ENCODE assay signal across 19 cellular contexts in the genomic region with DNA sequence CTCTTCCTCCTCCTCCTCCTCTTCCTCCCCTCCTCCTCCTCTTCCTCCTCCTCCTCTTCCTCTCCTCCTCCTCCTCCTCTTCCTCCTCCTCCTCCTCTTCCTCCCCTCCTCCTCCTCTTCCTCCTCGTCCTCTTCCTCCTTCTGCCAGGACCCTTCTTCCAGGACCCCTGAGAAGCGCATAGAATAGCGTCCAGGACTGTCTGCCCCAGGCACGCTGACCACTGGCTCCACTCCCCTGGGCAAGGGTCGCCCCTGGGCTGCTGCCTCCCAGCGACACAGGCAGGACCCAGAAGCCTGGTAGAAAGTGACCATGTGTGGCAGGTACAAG. TPM values are rescaled to one million over a fixed set of nuclear protein-coding genes. Genes with fewer than 3 reads are reported as not detected.
DNase-seq lines count a peak whose midpoint lies in the region; ATAC-seq and FAIRE-seq lines count a peak whose summit lies in the region.
"Had no signal": no experiment of that assay in that cellular context is flagged by ENCODE, and none has a peak within 500 bp of the region (broad histone marks: within the 10 kb centered on the region; RNA-seq: fewer than 3 reads in every experiment).

No MANE protein-coding gene starts in this region.

- no peaks in the 10 kb centered on the region for H3K36me3 Mint-ChIP-seq in activated T-helper 1 cell treated with anti-CD3 and anti-CD28 coated beads, Interleukin-12 subunit alpha, Interleukin-12 subunit beta, Interleukin-2, Interleukin-4 antibody, amounts not matched to agents 30 ng/mL and 10 ng/mL and 1 ng/mL, durations not matched to agents 14 hours and 24 hours and 36 hours (ENCODE audit: low read depth)
- no peaks in the 10 kb centered on the region for H3K36me3 Mint-ChIP-seq in memory B cell
- H3K36me3 Mint-ChIP-seq in activated CD8-positive, alpha-beta memory T cell treated with anti-CD3 and anti-CD28 coated beads, Interleukin-2, amount 10 ng/mL, durations not matched to agents 7 days and 5 days: no peaks in the 10 kb centered on the region
- H3K36me3 Mint-ChIP-seq: CD4-positive, CD25-positive, alpha-beta regulatory T cell; CD8-positive, alpha-beta memory T cell had no signal

- ATAC-seq in memory B cell (ENCODE audit: low read depth): no peak
- ATAC-seq in activated CD8-positive, alpha-beta memory T cell treated with anti-CD3 and anti-CD28 coated beads, Interleukin-2, amount 10 ng/mL, durations not matched to agents 7 days and 5 days: no peak

- peaks cover 3% of the 10 kb centered on the region for H3K27me3 Mint-ChIP-seq in activated T-helper 1 cell treated with anti-CD3 and anti-CD28 coated beads, Interleukin-12 subunit alpha, Interleukin-12 subunit beta, Interleukin-2, Interleukin-4 antibody, amounts not matched to agents 30 ng/mL and 10 ng/mL and 1 ng/mL, durations not matched to agents 14 hours and 24 hours and 36 hours (ENCODE audit: insufficient read depth)
- peaks cover 7% of the 10 kb centered on the region for H3K27me3 Mint-ChIP-seq in memory B cell
- peaks cover 3% of the 10 kb centered on the region for H3K27me3 Mint-ChIP-seq in activated CD8-positive, alpha-beta memory T cell treated with anti-CD3 and anti-CD28 coated beads, Interleukin-2, amount 10 ng/mL, durations not matched to agents 7 days and 5 days
- H3K27me3 Mint-ChIP-seq: CD4-positive, CD25-positive, alpha-beta regulatory T cell had no signal

- H3K4me3 Mint-ChIP-seq in activated T-helper 1 cell treated with anti-CD3 and anti-CD28 coated beads, Interleukin-12 subunit alpha, Interleukin-12 subunit beta, Interleukin-2, Interleukin-4 antibody, amounts not matched to agents 30 ng/mL and 10 ng/mL and 1 ng/mL, durations not matched to agents 14 hours and 24 hours and 36 hours: no peak overlapping the region
- no peak overlapping the region for H3K4me3 Mint-ChIP-seq in memory B cell
- no peak overlapping the region for H3K4me3 Mint-ChIP-seq in activated CD8-positive, alpha-beta memory T cell treated with anti-CD3 and anti-CD28 coated beads, Interleukin-2, amount 10 ng/mL, durations not matched to agents 7 days and 5 days
- H3K4me3 Mint-ChIP-seq: CD4-positive, CD25-positive, alpha-beta regulatory T cell; CD8-positive, alpha-beta memory T cell; H9 had no signal

- intact Hi-C loops in activated T-helper 1 cell treated with anti-CD3 and anti-CD28 coated beads, Interleukin-12 subunit alpha, Interleukin-12 subunit beta, Interleukin-2, Interleukin-4 antibody, amounts not matched to agents 30 ng/mL and 10 ng/mL and 1 ng/mL, durations not matched to agents 14 hours and 24 hours and 36 hours (cut with micrococcal nuclease): no loop called here

- no peaks in the 10 kb centered on the region for H3K9me3 Mint-ChIP-seq in activated T-helper 1 cell treated with anti-CD3 and anti-CD28 coated beads, Interleukin-12 subunit alpha, Interleukin-12 subunit beta, Interleukin-2, Interleukin-4 antibody, amounts not matched to agents 30 ng/mL and 10 ng/mL and 1 ng/mL, durations not matched to agents 14 hours and 24 hours and 36 hours
- peaks cover 2% of the 10 kb centered on the region for H3K9me3 Mint-ChIP-seq in memory B cell
- no peaks in the 10 kb centered on the region for H3K9me3 Mint-ChIP-seq in activated CD8-positive, alpha-beta memory T cell treated with anti-CD3 and anti-CD28 coated beads, Interleukin-2, amount 10 ng/mL, durations not matched to agents 7 days and 5 days (ENCODE audit: low read depth)
- H3K9me3 Mint-ChIP-seq: CD4-positive, CD25-positive, alpha-beta regulatory T cell; CD8-positive, alpha-beta memory T cell had no signal

- no peak for DNase-seq in HTR-8/SVneo (ENCODE audit: insufficient read length, low spot score)
- DNase-seq in activated T-helper 1 cell treated with anti-CD3 and anti-CD28 coated beads, Interleukin-12 subunit alpha, Interleukin-12 subunit beta, Interleukin-2, Interleukin-4 antibody, amounts not matched to agents 30 ng/mL and 10 ng/mL and 1 ng/mL, durations not matched to agents 14 hours and 24 hours and 36 hours (ENCODE audit: low spot score): no peak
- no peak for DNase-seq in memory B cell (ENCODE audit: low spot score in 2 of 2)
- DNase-seq in glomerular visceral epithelial cell (ENCODE audit: extremely low spot score): no peak
- no peak for DNase-seq in activated CD8-positive, alpha-beta memory T cell treated with anti-CD3 and anti-CD28 coated beads, Interleukin-2, amount 10 ng/mL, durations not matched to agents 7 days and 5 days
- DNase-seq in cerebellum (ENCODE audit: low spot score): no peak
- DNase-seq: ACHN; BE2C; C1 segment of cervical spinal cord; CD4-positive, CD25-positive, alpha-beta regulatory T cell; COR-L47; H9 had no signal

- H3K4me1 Mint-ChIP-seq in activated T-helper 1 cell treated with anti-CD3 and anti-CD28 coated beads, Interleukin-12 subunit alpha, Interleukin-12 subunit beta, Interleukin-2, Interleukin-4 antibody, amounts not matched to agents 30 ng/mL and 10 ng/mL and 1 ng/mL, durations not matched to agents 14 hours and 24 hours and 36 hours (ENCODE audit: low read depth): no peaks in the 10 kb centered on the region
- no peaks in the 10 kb centered on the region for H3K4me1 Mint-ChIP-seq in memory B cell
- H3K4me1 Mint-ChIP-seq in activated CD8-positive, alpha-beta memory T cell treated with anti-CD3 and anti-CD28 coated beads, Interleukin-2, amount 10 ng/mL, durations not matched to agents 7 days and 5 days: no peaks in the 10 kb centered on the region
- H3K4me1 Mint-ChIP-seq: CD8-positive, alpha-beta memory T cell had no signal

- CTCF ChIA-PET in activated CD8-positive, alpha-beta memory T cell treated with anti-CD3 and anti-CD28 coated beads, Interleukin-2, amount 10 ng/mL, durations not matched to agents 7 days and 5 days (lab: Charles Lee): no interaction called here

- H3K27ac Mint-ChIP-seq in activated T-helper 1 cell treated with anti-CD3 and anti-CD28 coated beads, Interleukin-12 subunit alpha, Interleukin-12 subunit beta, Interleukin-2, Interleukin-4 antibody, amounts not matched to agents 30 ng/mL and 10 ng/mL and 1 ng/mL, durations not matched to agents 14 hours and 24 hours and 36 hours: peak overlapping the region; percentile 55
- peak overlapping the region; percentile 75 for H3K27ac Mint-ChIP-seq in memory B cell
- H3K27ac Mint-ChIP-seq in activated CD8-positive, alpha-beta memory T cell treated with anti-CD3 and anti-CD28 coated beads, Interleukin-2, amount 10 ng/mL, durations not matched to agents 7 days and 5 days: no peak overlapping the region
- H3K27ac Mint-ChIP-seq: CD4-positive, CD25-positive, alpha-beta regulatory T cell; H9 had no signal

- FAIRE-seq in HTR-8/SVneo (lab: Jason Lieb, UNC): peak; percentile 28
- FAIRE-seq: A204.1, D721Med, G401.6, GM12891, GM19239, H1 had no signal

RNA-seq across cellular contexts. Expression of a gene that starts 42.4 kb away (rescaled TPM):
- not detected in 2 replicates for total RNA-seq in activated T-helper 1 cell treated with anti-CD3 and anti-CD28 coated beads, Interleukin-12 subunit alpha, Interleukin-12 subunit beta, Interleukin-2, Interleukin-4 antibody, amounts not matched to agents 30 ng/mL and 10 ng/mL and 1 ng/mL, durations not matched to agents 14 hours and 24 hours and 36 hours
- not detected for total RNA-seq in activated CD8-positive, alpha-beta memory T cell treated with anti-CD3 and anti-CD28 coated beads, Interleukin-2, amount 10 ng/mL, durations not matched to agents 7 days and 5 days
- not detected for total RNA-seq in cerebellum
- total RNA-seq: CD4-positive, CD25-positive, alpha-beta regulatory T cell; CD8-positive, alpha-beta memory T cell had no signal
